Comparison of ENCODE assay signal across 9 cellular contexts in the genomic region with DNA sequence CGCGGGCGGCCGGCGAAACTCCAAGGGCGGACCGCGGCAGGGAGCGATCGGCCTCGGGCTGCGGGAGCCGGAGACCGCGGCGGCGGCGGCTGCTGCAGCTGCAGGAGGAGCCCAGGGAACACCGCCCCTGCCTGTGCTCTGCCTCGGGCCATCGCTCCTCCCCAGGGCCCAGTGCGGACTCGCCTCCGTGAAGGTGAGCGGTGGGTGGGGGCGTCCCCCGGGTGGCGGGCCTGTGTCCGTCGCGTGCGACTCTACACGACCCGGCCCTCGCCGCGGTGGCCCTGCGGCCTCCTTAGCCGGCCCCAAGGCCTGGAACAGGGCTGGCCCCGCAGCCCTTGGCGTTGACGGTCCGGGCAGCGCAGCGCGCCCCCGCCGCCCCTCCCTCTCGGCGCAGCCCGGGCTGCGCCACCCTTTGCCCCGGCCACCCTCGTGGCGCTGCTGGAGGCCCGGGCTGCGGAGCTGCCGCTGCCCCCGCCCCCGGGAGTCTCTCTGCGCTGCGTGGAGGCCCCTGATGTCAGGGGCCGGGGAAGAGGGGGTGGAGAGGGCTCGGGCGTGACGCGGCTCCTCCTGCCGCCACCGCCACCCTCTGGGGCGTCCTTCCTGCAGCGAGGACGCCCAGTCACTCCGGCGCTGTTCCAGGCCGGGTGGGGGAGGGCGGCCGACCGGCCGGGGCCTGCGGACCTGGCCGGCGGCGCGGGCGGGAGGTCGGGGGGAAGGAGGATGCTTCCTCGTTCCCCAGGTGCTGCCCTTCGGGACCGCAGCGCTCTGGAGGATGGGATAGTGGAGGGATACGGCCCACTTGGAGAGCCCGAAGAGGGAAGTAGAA. TPM values are rescaled to one million over a fixed set of nuclear protein-coding genes. Genes with fewer than 3 reads are reported as not detected.
DNase-seq lines count a peak whose midpoint lies in the region; ATAC-seq, FAIRE-seq and TF ChIP-seq lines count a peak whose summit lies in the region.
"Had no signal": no experiment of that assay in that cellular context is flagged by ENCODE, and none has a peak within 500 bp of the region (broad histone marks: within the 10 kb centered on the region; RNA-seq: fewer than 3 reads in every experiment).

No MANE protein-coding gene starts in this region.

- H3K36me3 ChIP-seq in WERI-Rb-1, result peaks cover 42% of the 10 kb centered on the region
- peaks cover 8% of the 10 kb centered on the region for H3K36me3 ChIP-seq in bronchial epithelial cell (ENCODE audit: control insufficient read depth, insufficient read depth, low read length)
- H3K36me3 ChIP-seq in kidney epithelial cell (ENCODE audit: control insufficient read depth, insufficient read depth, low read length), result peaks cover 2% of the 10 kb centered on the region

- FAIRE-seq in bronchial epithelial cell (lab: Jason Lieb, UNC), result no peak
- FAIRE-seq: islet of Langerhans had no signal

- H3K9me3 ChIP-seq in WERI-Rb-1 (ENCODE audit: severe bottlenecking), result no peaks in the 10 kb centered on the region

- H3K27ac ChIP-seq in WERI-Rb-1, result peak overlapping the region; percentile 91

- DNase-seq in Daoy (ENCODE audit: low read depth) (peak; percentile 50), WERI-Rb-1 (peak; percentile 52), bronchial epithelial cell (ENCODE audit: low read depth) (peak; percentile 25), kidney epithelial cell (ENCODE audit: low read depth) (no peak), kidney glomerular epithelial cell (lab: John Stamatoyannopoulos, UW) (no peak)
- no peak for DNase-seq in Jurkat, Clone E6-1 (ENCODE audit: low read depth, low spot score)
- peak; percentile 23 to 50 (median 36) for DNase-seq in stimulated activated CD4-positive, alpha-beta T cell treated with anti-CD3 and anti-CD28 coated beads, Interleukin-1b, Interleukin-23, amount 100 ng/mL, for 24 hours (ENCODE audit: low read depth in 4 of 4, low spot score in 1 of 4)

- peak overlapping the region; percentile 90 for H3K4me3 ChIP-seq in Jurkat, Clone E6-1 (ENCODE audit: low read length)
- peak overlapping the region; percentile 85 for H3K4me3 ChIP-seq in WERI-Rb-1 (ENCODE audit: low read depth, low read length)
- H3K4me3 ChIP-seq in bronchial epithelial cell (ENCODE audit: low read depth, low read length), result peak overlapping the region; percentile 92
- H3K4me3 ChIP-seq in kidney epithelial cell (ENCODE audit: low read depth, low read length), result peak overlapping the region; percentile 88

- H3K27me3 ChIP-seq in WERI-Rb-1 (ENCODE audit: insufficient read depth, low read depth, severe bottlenecking) (no peaks in the 10 kb centered on the region), bronchial epithelial cell (ENCODE audit: control insufficient read depth, insufficient read depth, low read length) (no peaks in the 10 kb centered on the region), kidney epithelial cell (ENCODE audit: control insufficient read depth, insufficient read depth, low read length) (no peaks in the 10 kb centered on the region)

- peak; percentile 42 for ATAC-seq in GM21528 (IDR thresholded peaks at IDR 0.05; ENCODE audit: low FRiP score, unreplicated experiment)

- TF ChIP-seq CTCF in WERI-Rb-1 (IDR thresholded peaks at IDR 0.05; ENCODE audit: low read depth, low read length), result no peak
- TF ChIP-seq CTCF in bronchial epithelial cell (IDR thresholded peaks at IDR 0.05; ENCODE audit: insufficient read depth, low read length, severe bottlenecking), result no peak
- no peak for TF ChIP-seq CTCF in kidney epithelial cell (IDR thresholded peaks at IDR 0.05; ENCODE audit: insufficient read depth, low read length, poor library complexity, severe bottlenecking)

RNA-seq across cellular contexts. Expression of a gene that starts 0.5 kb away (rescaled TPM):
- 5.5 and 8.8 TPM in 2 replicates for total RNA-seq in Daoy (2014; rRNA removed; shearing (Covaris generic))
- 43.5 TPM for polyA plus RNA-seq in Jurkat, Clone E6-1 (2012; ENCODE audit: insufficient read depth, insufficient read length)
- total RNA-seq in bronchial epithelial cell, result 16.8 and 27.3 TPM in 2 replicates
- 16.3 and 18.3 TPM in 2 replicates for total RNA-seq in kidney epithelial cell

Comparison
In these comparisons a context has a peak if more than half of its experiments do, and no peak if none do; other contexts are left out.
1. DNase-seq: peak in Daoy (single experiment), WERI-Rb-1 (single experiment), bronchial epithelial cell (single experiment) and stimulated activated CD4-positive, alpha-beta T cell treated with anti-CD3 and anti-CD28 coated beads, Interleukin-1b, Interleukin-23, amount 100 ng/mL, for 24 hours (4 of 4); none in Jurkat, Clone E6-1 (single experiment), kidney epithelial cell (single experiment) and kidney glomerular epithelial cell (single experiment).
2. Peak in every context shown above with its lines, with median percentiles within 50 percentile points of each other: H3K4me3 ChIP-seq.